39 cellular contexts compared by ENCODE assay signal in genomic region chr5:21654551-21654950, GRCh38.
"Had no signal": no experiment of that assay in that cellular context is flagged by ENCODE, and none has a peak within 500 bp of the region (broad histone marks: within the 10 kb centered on the region; RNA-seq: fewer than 3 reads in every experiment).

No MANE protein-coding gene starts in this region.

- ATAC-seq: activated naive CD4-positive, alpha-beta T cell treated with anti-CD3 and anti-CD28 coated beads, Interleukin-2, amount 50 U/mL, for 72 hours; activated naive CD8-positive, alpha-beta T cell treated with anti-CD3 and anti-CD28 coated beads, Interleukin-2, amount 50 U/mL, for 24 hours; activated T-cell treated with anti-CD3 and anti-CD28 coated beads, Interleukin-2, amount 50 U/mL, for 4 hours; activated T-cell treated with anti-CD3 and anti-CD28 coated beads, Interleukin-2, amount 50 U/mL, for 72 hours; activated T-helper 17 cell treated with anti-CD3 and anti-CD28 coated beads, Interleukin-2, amount 50 U/mL, for 72 hours; body of pancreas had no signal

- H3K36me3 Mint-ChIP-seq: activated naive CD4-positive, alpha-beta T cell treated with anti-CD3 and anti-CD28 coated beads, Interleukin-2, amount 10 ng/mL, durations not matched to agents 7 days and 5 days; activated naive CD4-positive, alpha-beta T cell treated with anti-CD3 and anti-CD28 coated beads, Interleukin-2, amount 50 U/mL, for 24 hours; activated naive CD4-positive, alpha-beta T cell treated with anti-CD3 and anti-CD28 coated beads, Interleukin-2, amount 50 U/mL, for 72 hours; activated naive CD8-positive, alpha-beta T cell; activated naive CD8-positive, alpha-beta T cell treated with anti-CD3 and anti-CD28 coated beads for 36 hours; activated naive CD8-positive, alpha-beta T cell treated with anti-CD3 and anti-CD28 coated beads, Interleukin-2, amount 10 ng/mL, durations not matched to agents 7 days and 5 days; brain had no signal

- H3K27ac Mint-ChIP-seq: activated naive CD4-positive, alpha-beta T cell treated with anti-CD3 and anti-CD28 coated beads for 36 hours; activated naive CD4-positive, alpha-beta T cell treated with anti-CD3 and anti-CD28 coated beads, Interleukin-2, amount 10 ng/mL, durations not matched to agents 7 days and 5 days; activated naive CD4-positive, alpha-beta T cell treated with anti-CD3 and anti-CD28 coated beads, Interleukin-2, amount 50 U/mL, for 24 hours; activated naive CD4-positive, alpha-beta T cell treated with anti-CD3 and anti-CD28 coated beads, Interleukin-2, amount 50 U/mL, for 72 hours; activated naive CD8-positive, alpha-beta T cell; activated naive CD8-positive, alpha-beta T cell treated with anti-CD3 and anti-CD28 coated beads for 36 hours; activated naive CD8-positive, alpha-beta T cell treated with anti-CD3 and anti-CD28 coated beads, Interleukin-2, amount 10 ng/mL, durations not matched to agents 7 days and 5 days; activated naive CD8-positive, alpha-beta T cell treated with anti-CD3 and anti-CD28 coated beads, Interleukin-2, amount 50 U/mL, for 24 hours; activated T-cell treated with anti-CD3 and anti-CD28 coated beads, Interleukin-2, amount 50 U/mL, for 24 hours; activated T-cell treated with anti-CD3 and anti-CD28 coated beads, Interleukin-2, amount 50 U/mL, for 72 hours; activated T-helper 1 cell treated with anti-CD3 and anti-CD28 coated beads, Interleukin-12 subunit alpha, Interleukin-12 subunit beta, Interleukin-2, Interleukin-4 antibody, amounts not matched to agents 30 ng/mL and 10 ng/mL and 1 ng/mL, durations not matched to agents 14 hours and 24 hours and 36 hours; activated T-helper 17 cell treated with anti-CD3 and anti-CD28 coated beads, Interleukin-2, amount 50 U/mL, for 72 hours; activated T-helper 2 cell treated with anti-CD3 and anti-CD28 coated beads, Interferon-gamma antibody, Interleukin-2, Interleukin-4, amounts not matched to agents 10 μg/mL and 5 μg/mL and 100 μg/mL, durations not matched to agents 14 hours and 24 hours and 36 hours had no signal

- H3K27me3 Mint-ChIP-seq: activated naive CD4-positive, alpha-beta T cell treated with anti-CD3 and anti-CD28 coated beads, Interleukin-2, amount 10 ng/mL, durations not matched to agents 7 days and 5 days; activated naive CD4-positive, alpha-beta T cell treated with anti-CD3 and anti-CD28 coated beads, Interleukin-2, amount 50 U/mL, for 24 hours; activated naive CD8-positive, alpha-beta T cell; activated naive CD8-positive, alpha-beta T cell treated with anti-CD3 and anti-CD28 coated beads for 36 hours; activated naive CD8-positive, alpha-beta T cell treated with anti-CD3 and anti-CD28 coated beads, Interleukin-2, amount 10 ng/mL, durations not matched to agents 7 days and 5 days; activated naive CD8-positive, alpha-beta T cell treated with anti-CD3 and anti-CD28 coated beads, Interleukin-2, amount 50 U/mL, for 24 hours; activated T-cell treated with anti-CD3 and anti-CD28 coated beads, Interleukin-2, amount 50 U/mL, for 24 hours; activated T-helper 17 cell treated with anti-CD3 and anti-CD28 coated beads, Interleukin-2, amount 50 U/mL, for 72 hours; central memory CD8-positive, alpha-beta T cell had no signal

- H3K9me3 ChIP-seq: adrenal gland, ascending aorta, body of pancreas, breast epithelium had no signal

- H3K9me3 Mint-ChIP-seq: activated naive CD4-positive, alpha-beta T cell treated with anti-CD3 and anti-CD28 coated beads, Interleukin-2, amount 50 U/mL, for 24 hours; activated naive CD8-positive, alpha-beta T cell treated with anti-CD3 and anti-CD28 coated beads for 36 hours; activated naive CD8-positive, alpha-beta T cell treated with anti-CD3 and anti-CD28 coated beads, Interleukin-2, amount 10 ng/mL, durations not matched to agents 7 days and 5 days; activated naive CD8-positive, alpha-beta T cell treated with anti-CD3 and anti-CD28 coated beads, Interleukin-2, amount 50 U/mL, for 24 hours; activated T-helper 1 cell treated with anti-CD3 and anti-CD28 coated beads, Interleukin-12 subunit alpha, Interleukin-12 subunit beta, Interleukin-2, Interleukin-4 antibody, amounts not matched to agents 30 ng/mL and 10 ng/mL and 1 ng/mL, durations not matched to agents 14 hours and 24 hours and 36 hours; brain had no signal

- H3K4me1 ChIP-seq: adrenal gland, ascending aorta, body of pancreas, breast epithelium had no signal

- DNase-seq: activated effector memory CD4-positive, alpha-beta T cell treated with anti-CD3 and anti-CD28 coated beads, Interleukin-2, amount 50 U/mL, for 16 hours; activated effector memory CD4-positive, alpha-beta T cell treated with Interleukin-2 at 50 U/mL for 16 hours; activated gamma-delta T cell; activated gamma-delta T cell treated with Interleukin-2 at 50 U/mL for 16 hours; activated naive CD4-positive, alpha-beta T cell; activated naive CD4-positive, alpha-beta T cell treated with anti-CD3 and anti-CD28 coated beads for 36 hours; activated naive CD4-positive, alpha-beta T cell treated with anti-CD3 and anti-CD28 coated beads, Interleukin-2, amount 10 ng/mL, durations not matched to agents 7 days and 5 days; activated naive CD4-positive, alpha-beta T cell treated with anti-CD3 and anti-CD28 coated beads, Interleukin-2, amount 50 U/mL, for 16 hours; activated naive CD4-positive, alpha-beta T cell treated with Interleukin-2 at 50 U/mL for 16 hours; activated naive CD8-positive, alpha-beta T cell treated with anti-CD3 and anti-CD28 coated beads for 36 hours; activated naive CD8-positive, alpha-beta T cell treated with anti-CD3 and anti-CD28 coated beads, Interleukin-2, amount 10 ng/mL, durations not matched to agents 7 days and 5 days; activated naive CD8-positive, alpha-beta T cell treated with anti-CD3 and anti-CD28 coated beads, Interleukin-2, amount 50 U/mL, for 24 hours; activated T-cell treated with anti-CD3 and anti-CD28 coated beads, Interleukin-2, amount 50 U/mL, for 1 hour; activated T-cell treated with anti-CD3 and anti-CD28 coated beads, Interleukin-2, amount 50 U/mL, for 24 hours; activated T-cell treated with anti-CD3 and anti-CD28 coated beads, Interleukin-2, amount 50 U/mL, for 4 hours; activated T-cell treated with anti-CD3 and anti-CD28 coated beads, Interleukin-2, amount 50 U/mL, for 48 hours; activated T-cell treated with anti-CD3 and anti-CD28 coated beads, Interleukin-2, amount 50 U/mL, for 72 hours; adrenal gland; amniotic stem cell; amygdala; anterior cingulate cortex; aorta; body of pancreas; brain microvascular endothelial cell; caudate nucleus; central memory CD4-positive, alpha-beta T cell; cerebellar nuclear complex had no signal

- H3K4me1 Mint-ChIP-seq: activated naive CD4-positive, alpha-beta T cell treated with anti-CD3 and anti-CD28 coated beads, Interleukin-2, amount 10 ng/mL, durations not matched to agents 7 days and 5 days; activated naive CD4-positive, alpha-beta T cell treated with anti-CD3 and anti-CD28 coated beads, Interleukin-2, amount 50 U/mL, for 24 hours; activated naive CD8-positive, alpha-beta T cell treated with anti-CD3 and anti-CD28 coated beads for 36 hours; activated naive CD8-positive, alpha-beta T cell treated with anti-CD3 and anti-CD28 coated beads, Interleukin-2, amount 10 ng/mL, durations not matched to agents 7 days and 5 days; activated naive CD8-positive, alpha-beta T cell treated with anti-CD3 and anti-CD28 coated beads, Interleukin-2, amount 50 U/mL, for 24 hours; activated T-helper 17 cell treated with anti-CD3 and anti-CD28 coated beads, Interleukin-2, amount 50 U/mL, for 72 hours; brain; central memory CD8-positive, alpha-beta T cell had no signal

- H3K4me3 Mint-ChIP-seq: activated naive CD4-positive, alpha-beta T cell treated with anti-CD3 and anti-CD28 coated beads for 36 hours; activated naive CD4-positive, alpha-beta T cell treated with anti-CD3 and anti-CD28 coated beads, Interleukin-2, amount 10 ng/mL, durations not matched to agents 7 days and 5 days; activated naive CD4-positive, alpha-beta T cell treated with anti-CD3 and anti-CD28 coated beads, Interleukin-2, amount 50 U/mL, for 24 hours; activated naive CD8-positive, alpha-beta T cell; activated naive CD8-positive, alpha-beta T cell treated with anti-CD3 and anti-CD28 coated beads for 36 hours; activated naive CD8-positive, alpha-beta T cell treated with anti-CD3 and anti-CD28 coated beads, Interleukin-2, amount 10 ng/mL, durations not matched to agents 7 days and 5 days; activated naive CD8-positive, alpha-beta T cell treated with anti-CD3 and anti-CD28 coated beads, Interleukin-2, amount 50 U/mL, for 24 hours; activated T-cell treated with anti-CD3 and anti-CD28 coated beads, Interleukin-2, amount 50 U/mL, for 24 hours; activated T-cell treated with anti-CD3 and anti-CD28 coated beads, Interleukin-2, amount 50 U/mL, for 4 hours; activated T-cell treated with anti-CD3 and anti-CD28 coated beads, Interleukin-2, amount 50 U/mL, for 72 hours; activated T-helper 1 cell treated with anti-CD3 and anti-CD28 coated beads, Interleukin-12 subunit alpha, Interleukin-12 subunit beta, Interleukin-2, Interleukin-4 antibody, amounts not matched to agents 30 ng/mL and 10 ng/mL and 1 ng/mL, durations not matched to agents 14 hours and 24 hours and 36 hours; activated T-helper 17 cell treated with anti-CD3 and anti-CD28 coated beads, Interleukin-2, amount 50 U/mL, for 72 hours; brain; central memory CD8-positive, alpha-beta T cell had no signal

- H3K4me3 ChIP-seq: adrenal gland, ascending aorta, body of pancreas, breast epithelium, cardiac muscle cell had no signal

- H3K36me3 ChIP-seq: adrenal gland, ascending aorta, brain microvascular endothelial cell, breast epithelium, cardiac muscle cell had no signal

- FAIRE-seq: astrocyte had no signal

- H3K27ac ChIP-seq: adrenal gland, ascending aorta, body of pancreas, brain microvascular endothelial cell, breast epithelium, cardiac muscle cell had no signal

- H3K27me3 ChIP-seq: adrenal gland, ascending aorta, body of pancreas, brain microvascular endothelial cell, breast epithelium, cardiac muscle cell had no signal
